Comparison of ENCODE assay signal across 1 cellular context in the genomic region with DNA sequence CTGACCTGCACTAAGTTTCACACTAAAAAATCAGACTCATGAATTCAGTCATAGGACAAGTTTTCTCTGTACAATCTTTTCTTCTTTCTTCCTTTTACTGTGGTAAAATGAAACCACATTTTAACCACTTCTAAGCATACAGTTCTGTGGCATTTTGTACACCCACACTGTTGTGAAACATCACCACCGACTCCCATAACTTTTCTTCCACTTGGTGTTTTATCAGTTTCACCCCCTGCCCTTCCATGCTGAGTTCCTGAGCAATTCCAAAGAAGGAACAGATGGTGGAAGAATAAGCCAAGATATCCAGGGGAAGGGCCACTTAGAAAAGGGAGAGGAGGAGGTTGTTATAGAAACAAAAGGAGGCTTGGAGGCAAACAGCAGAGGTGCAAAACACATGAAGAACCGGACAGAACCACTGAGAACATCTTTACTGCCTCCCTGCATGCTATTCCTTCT.
TF ChIP-seq lines count a peak whose summit lies in the region.

No MANE protein-coding gene starts in this region.

TF ChIP-seq in SK-N-SH treated with all-trans-retinoic acid at 6 μM for 48 hours, 23 proteins besides CTCF, POLR2A, EP300 and RAD21 (continued from another document):
- TF ChIP-seq PATZ1 (CRISPR knock-in tag; IDR thresholded peaks at IDR 0.05; ENCODE audit: borderline replicate concordance): no peak
- TF ChIP-seq GLIS3 (CRISPR knock-in tag; IDR thresholded peaks at IDR 0.05): no peak
- no peak for TF ChIP-seq ZC3H10 (CRISPR knock-in tag; IDR thresholded peaks at IDR 0.05)
- no peak for TF ChIP-seq TCF4 (CRISPR knock-in tag; IDR thresholded peaks at IDR 0.05; ENCODE audit: borderline replicate concordance)
